ENCODE assay signal across 8 cellular contexts in genomic region chr2:55519908-55520885, GRCh38. TPM values are rescaled to one million over a fixed set of nuclear protein-coding genes. Genes with fewer than 3 reads are reported as not detected.
DNase-seq lines count a peak whose midpoint lies in the region; ATAC-seq and TF ChIP-seq lines count a peak whose summit lies in the region.

No MANE protein-coding gene starts in this region.

- H3K4me1 ChIP-seq in gastroesophageal sphincter (peaks cover 0 to 26% (median 4%) of the 10 kb centered on the region in 3 donors), neuron (ENCODE audit: insufficient read depth, low read length) (peaks cover 10% of the 10 kb centered on the region), upper lobe of right lung (peaks cover 6% of the 10 kb centered on the region)

- peaks cover 0 to 30% of the 10 kb centered on the region in 2 donors for H3K36me3 ChIP-seq in gastroesophageal sphincter
- H3K36me3 ChIP-seq in neuron (ENCODE audit: insufficient read depth, low read length): peaks cover 13% of the 10 kb centered on the region
- peaks cover 19% of the 10 kb centered on the region for H3K36me3 ChIP-seq in upper lobe of right lung

- H3K27ac ChIP-seq in gastroesophageal sphincter (peak overlapping the region; percentile 53 to 91 (median 90)), upper lobe of right lung (peak overlapping the region; percentile 94)

- TF ChIP-seq CTCF in gastroesophageal sphincter (IDR thresholded peaks at IDR 0.05) (no peak), upper lobe of right lung (IDR thresholded peaks at IDR 0.05) (no peak)

- TF ChIP-seq EP300 in gastroesophageal sphincter (IDR thresholded peaks at IDR 0.05): no peak

- intact Hi-C loops in upper lobe of right lung (cut with DNase I): no loop called here

- peak overlapping the region; percentile 78 for H2AFZ ChIP-seq in neuron (ENCODE audit: low read depth, low read length)

- H3K27me3 ChIP-seq in gastroesophageal sphincter (no peaks in the 10 kb centered on the region), neuron (ENCODE audit: insufficient read depth, low read length) (no peaks in the 10 kb centered on the region), upper lobe of right lung (no peaks in the 10 kb centered on the region)

- no peak for TF ChIP-seq POLR2A in gastroesophageal sphincter (IDR thresholded peaks at IDR 0.05)

- DNase-seq in activated CD4-positive, CD25-positive, alpha-beta regulatory T cell treated with anti-CD3 and anti-CD28 coated beads, Interleukin-2, amount 50 U/mL, for 72 hours: no peak
- DNase-seq in NCI-H2227 treated with DMSO at 0.1 percent for 48 hours (lab: John Stamatoyannopoulos, UW) (peak; percentile 11), upper lobe of right lung (peak; percentile 65)
- DNase-seq in activated gamma-delta T cell treated with anti-CD3 and anti-CD28 coated beads, Interleukin-2, amount 50 U/mL, for 16 hours (ENCODE audit: low read depth): peak; percentile 11

- H3K4me3 ChIP-seq in gastroesophageal sphincter (peak overlapping the region; percentile 79 to 92), neuron (ENCODE audit: low read length) (peak overlapping the region; percentile 75), upper lobe of right lung (peak overlapping the region; percentile 70)

- ATAC-seq in activated CD4-positive, CD25-positive, alpha-beta regulatory T cell treated with anti-CD3 and anti-CD28 coated beads, Interleukin-2, amount 50 U/mL, for 24 hours: peak; percentile 10 to 28
- ATAC-seq in HG02623 (IDR thresholded peaks at IDR 0.05; ENCODE audit: unreplicated experiment) (peak; percentile 2), gastroesophageal sphincter (peak; percentile 8), upper lobe of right lung (peak; percentile 13)

- WGBS in gastroesophageal sphincter (ENCODE audit: low coverage in 1 of 2), 2 donors: 2 to 5% methylated on average over 22 to 28 of the region's 37 CpGs

- H3K9me3 ChIP-seq in gastroesophageal sphincter (no peaks in the 10 kb centered on the region), neuron (ENCODE audit: low read length) (no peaks in the 10 kb centered on the region), upper lobe of right lung (no peaks in the 10 kb centered on the region)

RNA-seq across cellular contexts. Expression of gene CFAP36, which starts 0.7 kb away (rescaled TPM):
- total RNA-seq in gastroesophageal sphincter (10 to 100 TPM; 27.7 to 49.3 (median 43.6) TPM), upper lobe of right lung (27.1 TPM)
